In genomic region chr14:65410640-65411039, GRCh38 we compare ENCODE assay signal across 14 cellular contexts. TPM values are rescaled to one million over a fixed set of nuclear protein-coding genes. Genes with fewer than 3 reads are reported as not detected.
DNase-seq lines count a peak whose midpoint lies in the region; ATAC-seq, FAIRE-seq and TF ChIP-seq lines count a peak whose summit lies in the region.
"Had no signal": no experiment of that assay in that cellular context is flagged by ENCODE, and none has a peak within 500 bp of the region (broad histone marks: within the 10 kb centered on the region; RNA-seq: fewer than 3 reads in every experiment).

No MANE protein-coding gene starts in this region.

- CTCF ChIA-PET in A549 (lab: Yijun Ruan, JAX) = interaction anchor here (1.2 to 9.2 kb wide), 16 partner anchors 10 to 548 kb away, joined by 3 to 137 read pairs (median 5); no protein-coding TSS in a partner anchor
- CTCF ChIA-PET in naive thymus-derived CD4-positive, alpha-beta T cell (lab: Charles Lee) = interaction anchor here (0.5 to 3.6 kb wide), 5 partner anchors 137 to 414 kb away, joined by 4 to 20 read pairs (median 4); no protein-coding TSS in a partner anchor

- H3K4me3 ChIP-seq in A549 = no peak overlapping the region
- H3K4me3 ChIP-seq in GM12865 (ENCODE audit: low read depth, low read length) = peak overlapping the region; percentile 80
- H3K4me3 ChIP-seq in naive thymus-derived CD4-positive, alpha-beta T cell (ENCODE audit: low read length) = no peak overlapping the region
- H3K4me3 ChIP-seq in kidney (ENCODE audit: low read length in 2 of 2) = no peak overlapping the region

- TF ChIP-seq RAD21 in A549 (conservative IDR thresholded peaks at IDR 0.05 in 1 of 2, IDR thresholded peaks at IDR 0.05 in 1 of 2) = no peak

- peaks cover 0 to 12% (median 0%) of the 10 kb centered on the region in 3 experiments for H3K36me3 ChIP-seq in naive thymus-derived CD4-positive, alpha-beta T cell (ENCODE audit: control insufficient read depth in 2 of 3, insufficient read depth in 3 of 3, low read length in 3 of 3)
- H3K36me3 ChIP-seq in kidney (ENCODE audit: control insufficient read depth in 1 of 2, insufficient read depth in 2 of 2, low read length in 2 of 2) = no peaks in the 10 kb centered on the region
- H3K36me3 ChIP-seq: BLaER1 treated with 17β-estradiol and CSF1 and Interleukin-3, amounts not matched to agents 10 nM and 100 nM had no signal

- H3K9me3 Mint-ChIP-seq in activated T-helper 2 cell treated with anti-CD3 and anti-CD28 coated beads, Interferon-gamma antibody, Interleukin-2, Interleukin-4, amounts not matched to agents 10 μg/mL and 5 μg/mL and 100 μg/mL, durations not matched to agents 14 hours and 24 hours and 36 hours = no peaks in the 10 kb centered on the region
- H3K9me3 Mint-ChIP-seq in naive thymus-derived CD4-positive, alpha-beta T cell = no peaks in the 10 kb centered on the region

- peak overlapping the region; percentile 95 for H3K4me3 Mint-ChIP-seq in activated T-helper 2 cell treated with anti-CD3 and anti-CD28 coated beads, Interferon-gamma antibody, Interleukin-2, Interleukin-4, amounts not matched to agents 10 μg/mL and 5 μg/mL and 100 μg/mL, durations not matched to agents 14 hours and 24 hours and 36 hours (ENCODE audit: low read depth)
- H3K4me3 Mint-ChIP-seq in naive thymus-derived CD4-positive, alpha-beta T cell = peak overlapping the region; percentile 85 to 99 (median 97)

- 97% methylated on average over 2 of the region's 2 CpGs for WGBS in A549 (ENCODE audit: missing lambda C conversion rate)

- H3K9me3 ChIP-seq in A549 = no peaks in the 10 kb centered on the region
- H3K9me3 ChIP-seq in naive thymus-derived CD4-positive, alpha-beta T cell (ENCODE audit: control insufficient read depth in 2 of 3, low read length in 3 of 3) = no peaks in the 10 kb centered on the region
- no peaks in the 10 kb centered on the region for H3K9me3 ChIP-seq in kidney (ENCODE audit: control insufficient read depth in 1 of 2, low read length in 2 of 2)
- H3K9me3 ChIP-seq: BLaER1 treated with 17β-estradiol and CSF1 and Interleukin-3, amounts not matched to agents 10 nM and 100 nM had no signal

- POLR2A ChIA-PET in A549 (lab: Yijun Ruan, JAX) = interaction anchor here (1.4 to 2.3 kb wide), 5 partner anchors 49 to 240 kb away, joined by 5 to 21 read pairs (median 11); no protein-coding TSS in a partner anchor
- POLR2A ChIA-PET in naive thymus-derived CD4-positive, alpha-beta T cell (lab: Charles Lee) = interaction anchor here (0.7 to 4.6 kb wide), 12 partner anchors 14 to 517 kb away, joined by 3 to 44 read pairs (median 5); partner anchors contain the start of genes FNTB and MAX

- TF ChIP-seq POLR2A in A549 (IDR thresholded peaks at IDR 0.05; ENCODE audit: low read length) = no peak

- DNase-seq in A549 (ENCODE audit: low read depth in 1 of 2, low spot score in 1 of 2) (no peak), GM12865 (ENCODE audit: low read depth) (no peak), frontal cortex (ENCODE audit: low spot score in 2 of 2) (no peak), NCI-H526 treated with DMSO at 0.1 percent for 48 hours (lab: John Stamatoyannopoulos, UW) (no peak), kidney (no peak)
- no peak for DNase-seq in activated T-helper 2 cell treated with anti-CD3 and anti-CD28 coated beads, Interferon-gamma antibody, Interleukin-2, Interleukin-4, amounts not matched to agents 10 μg/mL and 5 μg/mL and 100 μg/mL, durations not matched to agents 14 hours and 24 hours and 36 hours (ENCODE audit: low spot score)
- DNase-seq in naive thymus-derived CD4-positive, alpha-beta T cell = no peak
- DNase-seq: erythroblast; NCI-H1048; NCI-H526; stimulated activated naive CD4-positive, alpha-beta T cell treated with Interleukin-2 at 50 U/mL for 16 hours had no signal

- H3K4me1 ChIP-seq in A549 = peaks cover 14% of the 10 kb centered on the region; the same call in 2 of the 3 replicates
- peaks cover 0 to 14% of the 10 kb centered on the region in 2 donors for H3K4me1 ChIP-seq in naive thymus-derived CD4-positive, alpha-beta T cell (ENCODE audit: control insufficient read depth in 2 of 2, insufficient read depth in 2 of 2, low read length in 2 of 2)
- H3K4me1 ChIP-seq in kidney (ENCODE audit: control insufficient read depth in 1 of 2, insufficient read depth in 1 of 2, low read depth in 1 of 2, low read length in 2 of 2) = peaks cover 3 to 4% of the 10 kb centered on the region in 2 donors

- peaks cover 26% of the 10 kb centered on the region for H3K36me3 Mint-ChIP-seq in activated T-helper 2 cell treated with anti-CD3 and anti-CD28 coated beads, Interferon-gamma antibody, Interleukin-2, Interleukin-4, amounts not matched to agents 10 μg/mL and 5 μg/mL and 100 μg/mL, durations not matched to agents 14 hours and 24 hours and 36 hours (ENCODE audit: low read depth)
- H3K36me3 Mint-ChIP-seq in naive thymus-derived CD4-positive, alpha-beta T cell = peaks cover 0 to 19% (median 7%) of the 10 kb centered on the region in 5 donors

- peak overlapping the region in 1 of 2 donors; percentile 87 for H3K9ac ChIP-seq in kidney (ENCODE audit: low read length in 2 of 2)

- H3K27ac Mint-ChIP-seq in activated T-helper 2 cell treated with anti-CD3 and anti-CD28 coated beads, Interferon-gamma antibody, Interleukin-2, Interleukin-4, amounts not matched to agents 10 μg/mL and 5 μg/mL and 100 μg/mL, durations not matched to agents 14 hours and 24 hours and 36 hours = peak overlapping the region; percentile 69
- peak overlapping the region; percentile 43 to 99 (median 96) for H3K27ac Mint-ChIP-seq in naive thymus-derived CD4-positive, alpha-beta T cell

- no peak for TF ChIP-seq EP300 in A549 (IDR thresholded peaks at IDR 0.05)

- ATAC-seq in A549 (no peak), HG02642 (IDR thresholded peaks at IDR 0.05; ENCODE audit: poor library complexity, unreplicated experiment) (no peak)
- ATAC-seq in naive thymus-derived CD4-positive, alpha-beta T cell = no peak

- H3K4me1 Mint-ChIP-seq in activated T-helper 2 cell treated with anti-CD3 and anti-CD28 coated beads, Interferon-gamma antibody, Interleukin-2, Interleukin-4, amounts not matched to agents 10 μg/mL and 5 μg/mL and 100 μg/mL, durations not matched to agents 14 hours and 24 hours and 36 hours (ENCODE audit: low read depth) = peaks cover 36% of the 10 kb centered on the region
- peaks cover 23 to 52% (median 40%) of the 10 kb centered on the region in 7 donors for H3K4me1 Mint-ChIP-seq in naive thymus-derived CD4-positive, alpha-beta T cell

- intact Hi-C loops in activated T-helper 2 cell treated with anti-CD3 and anti-CD28 coated beads, Interferon-gamma antibody, Interleukin-2, Interleukin-4, amounts not matched to agents 10 μg/mL and 5 μg/mL and 100 μg/mL, durations not matched to agents 14 hours and 24 hours and 36 hours (cut with micrococcal nuclease) = loop anchor here (2.0 to 10.0 kb wide), 10 partner anchors 38 to 552 kb away; partner anchors contain the start of genes FNTB and MAX
- intact Hi-C loops in naive thymus-derived CD4-positive, alpha-beta T cell (cut with micrococcal nuclease) = loop anchor here (1.0 to 10.0 kb wide), 11 partner anchors 108 to 1952 kb away; partner anchors contain the start of genes CHURC1 (in 1 of the 2), EIF2S1 (in 1 of the 2), GPHN (in 1 of the 2) and PALS1 (in 1 of the 2)
- intact Hi-C loops in kidney (cut with DNase I) = loop anchor here (10.0 kb wide), 1 partner anchor 414 kb away; no protein-coding TSS in a partner anchor

- no peak overlapping the region; a peak in 1 of 6 replicates for H3K27ac ChIP-seq in A549
- H3K27ac ChIP-seq in naive thymus-derived CD4-positive, alpha-beta T cell (ENCODE audit: low read depth, low read length) = no peak overlapping the region
- H3K27ac ChIP-seq in kidney (ENCODE audit: low read depth in 2 of 2, low read length in 2 of 2) = no peak overlapping the region

- no peaks in the 10 kb centered on the region for H3K27me3 ChIP-seq in naive thymus-derived CD4-positive, alpha-beta T cell (ENCODE audit: control insufficient read depth in 2 of 2, insufficient read depth in 2 of 2, low read length in 2 of 2)
- H3K27me3 ChIP-seq: BLaER1 treated with 17β-estradiol and CSF1 and Interleukin-3, amounts not matched to agents 10 nM and 100 nM had no signal

- TF ChIP-seq CTCF in A549 (IDR thresholded peaks at IDR 0.05) (no peak), GM12865 (IDR thresholded peaks at IDR 0.05; ENCODE audit: insufficient read depth, low read depth, low read length, missing control alignments) (no peak), kidney (IDR thresholded peaks at IDR 0.05; ENCODE audit: borderline replicate concordance, extremely low read depth, insufficient read depth) (no peak)

- FAIRE-seq in A549 (lab: Jason Lieb, UNC) = no peak
- FAIRE-seq in frontal cortex (lab: Jason Lieb, UNC) = no peak
- FAIRE-seq in kidney (lab: Jason Lieb, UNC) = no peak
- FAIRE-seq: bronchial epithelial cell had no signal

- no peaks in the 10 kb centered on the region for H3K27me3 Mint-ChIP-seq in activated T-helper 2 cell treated with anti-CD3 and anti-CD28 coated beads, Interferon-gamma antibody, Interleukin-2, Interleukin-4, amounts not matched to agents 10 μg/mL and 5 μg/mL and 100 μg/mL, durations not matched to agents 14 hours and 24 hours and 36 hours (ENCODE audit: low read depth)
- no peaks in the 10 kb centered on the region for H3K27me3 Mint-ChIP-seq in naive thymus-derived CD4-positive, alpha-beta T cell

- H3K4me2 ChIP-seq in A549 = peak overlapping the region; percentile 70

TF ChIP-seq in A549, 52 proteins besides CTCF, POLR2A, EP300 and RAD21 (continues in another document):
- TF ChIP-seq NPAS2 (CRISPR knock-in tag; IDR thresholded peaks at IDR 0.05; ENCODE audit: borderline replicate concordance) (no peak), TFCP2L1 (CRISPR knock-in tag; IDR thresholded peaks at IDR 0.05) (no peak), FOXS1 (CRISPR knock-in tag; IDR thresholded peaks at IDR 0.05) (no peak), RNF2 (IDR thresholded peaks at IDR 0.05; ENCODE audit: borderline replicate concordance, low read depth) (no peak), CBX8 (IDR thresholded peaks at IDR 0.05) (no peak), NR3C1 (IDR thresholded peaks at IDR 0.05) (no peak)

RNA-seq across cellular contexts. Expression of gene FUT8, which starts 1.9 kb away (rescaled TPM):
- polyA plus RNA-seq in A549 (2011; rRNA removed) = 20.3 and 27.5 TPM in 2 replicates
- polyA plus RNA-seq in A549 (2012; cell fraction: cytosol; rRNA removed) = 5.6 and 6.7 TPM in 2 replicates
- 3.2 and 4.7 TPM in 2 replicates for polyA plus RNA-seq in A549 (2012; cell fraction: nucleus; rRNA removed)
- 21.3 to 25.8 TPM (median 22.9 TPM) in 3 replicates for polyA plus RNA-seq in A549 (2017; fragmentation: RNase III; extraction: RNeasy Plus Mini Kit Qiagen cat#74134 plus additional on column Dnase treatment)
- polyA minus RNA-seq in A549 (2011; rRNA and poly(A)+ RNA removed) = 21.2 and 22.4 TPM in 2 replicates
- 110 and 124 TPM in 2 replicates for total RNA-seq in activated T-helper 2 cell treated with anti-CD3 and anti-CD28 coated beads, Interferon-gamma antibody, Interleukin-2, Interleukin-4, amounts not matched to agents 10 μg/mL and 5 μg/mL and 100 μg/mL, durations not matched to agents 14 hours and 24 hours and 36 hours
- 100 to 1,000 TPM in 1 of 5 experiments, 10 to 100 TPM in 4; 38.4 to 107 (median 43.4) TPM for total RNA-seq in naive thymus-derived CD4-positive, alpha-beta T cell
- polyA plus RNA-seq in naive thymus-derived CD4-positive, alpha-beta T cell = 10 to 100 TPM; 11.1 to 11.2 TPM
- total RNA-seq in frontal cortex = 197 TPM
- 49.6 TPM for total RNA-seq in kidney
- 8.2 TPM for polyA plus RNA-seq in kidney (ENCODE audit: insufficient read depth, low read depth, low replicate concordance)
